ENCODE assay signal across 11 cellular contexts in the genomic region with DNA sequence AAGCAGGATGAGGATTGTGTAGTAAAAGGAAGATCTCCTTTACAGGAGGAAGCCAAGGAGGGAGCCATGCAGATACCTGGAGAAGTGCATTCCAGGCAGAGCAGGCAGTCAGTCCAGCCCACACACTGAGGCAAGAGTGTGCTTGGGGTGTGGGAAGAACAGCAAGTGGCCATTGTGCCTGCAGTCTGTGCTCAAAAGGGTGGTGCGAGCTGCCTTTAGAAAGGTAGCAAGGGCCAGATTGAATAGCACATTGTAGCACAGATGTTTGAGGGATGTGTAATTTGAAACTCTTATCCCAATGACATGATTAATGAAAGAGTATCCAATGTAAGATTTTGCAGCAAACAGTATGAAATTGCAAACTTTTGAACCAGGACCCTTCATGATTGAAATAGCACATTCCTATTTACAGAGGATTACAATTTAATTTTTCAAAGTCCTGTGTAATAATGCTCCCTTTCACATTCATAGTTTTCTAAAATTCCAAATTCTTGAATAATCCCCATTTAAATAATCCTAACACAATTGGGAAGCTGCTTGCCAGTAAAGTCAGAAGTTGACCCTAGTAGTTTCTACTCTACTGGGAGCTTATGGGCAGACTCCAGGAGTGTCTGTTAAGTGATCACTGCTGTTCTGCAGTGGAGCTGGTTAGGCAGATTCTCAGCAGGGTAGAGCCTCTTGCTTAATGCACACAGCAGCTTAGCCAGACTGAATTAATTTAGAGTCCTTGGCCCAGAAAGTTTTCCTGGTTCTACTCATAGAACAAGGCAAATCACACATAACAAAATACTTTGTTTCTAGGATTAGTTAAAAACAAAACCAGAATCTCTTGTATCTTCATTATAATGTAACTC.
DNase-seq lines count a peak whose midpoint lies in the region; ATAC-seq and TF ChIP-seq lines count a peak whose summit lies in the region.
"Had no signal": no experiment of that assay in that cellular context is flagged by ENCODE, and none has a peak within 500 bp of the region (broad histone marks: within the 10 kb centered on the region; RNA-seq: fewer than 3 reads in every experiment).

No MANE protein-coding gene starts in this region.

- H3K27me3 ChIP-seq in H7 (ENCODE audit: control insufficient read depth, insufficient read depth, low read length) (no peaks in the 10 kb centered on the region), psoas muscle (ENCODE audit: insufficient read depth in 3 of 3, low read length in 2 of 3) (no peaks in the 10 kb centered on the region)

- H3K36me3 ChIP-seq in H7 (replicated peaks; ENCODE audit: control insufficient read depth, insufficient read depth, low read length): no peaks in the 10 kb centered on the region
- H3K36me3 ChIP-seq in SK-N-MC (ENCODE audit: insufficient read depth, low read length): no peaks in the 10 kb centered on the region
- H3K36me3 ChIP-seq in psoas muscle (ENCODE audit: insufficient read depth in 1 of 2, low read depth in 1 of 2): peaks cover 0 to 8% of the 10 kb centered on the region in 2 donors

- no peak overlapping the region for H3K9ac ChIP-seq in SK-N-MC (ENCODE audit: insufficient read length)

- intact Hi-C loops in psoas muscle (cut with DNase I): no loop called here

- 45 to 64% (median 46%) methylated on average over 1 of the region's 1 CpG for WGBS in psoas muscle, 3 donors

- H3K9me3 ChIP-seq in SK-N-MC (ENCODE audit: low read depth, low read length) (no peaks in the 10 kb centered on the region), psoas muscle (no peaks in the 10 kb centered on the region)

- H3K4me3 ChIP-seq in H7 (ENCODE audit: insufficient read depth, low read depth, low read length) (no peak overlapping the region), SK-N-MC (peak overlapping the region; percentile 50), psoas muscle (no peak overlapping the region)
- H3K4me3 ChIP-seq: smooth muscle cell had no signal

- H3K27ac ChIP-seq in SK-N-MC (peak overlapping the region; percentile 62), psoas muscle (peak overlapping the region; percentile 54)
- H3K27ac ChIP-seq: HL-60 had no signal

- peak in 2 of 4 donors; percentile 40 to 46 for ATAC-seq in psoas muscle
- ATAC-seq in HG02852 (IDR thresholded peaks at IDR 0.05; ENCODE audit: unreplicated experiment): no peak

- peaks cover 48% of the 10 kb centered on the region for H3K4me1 ChIP-seq in psoas muscle

- peak; percentile 69 for DNase-seq in H7
- DNase-seq in SK-N-MC (ENCODE audit: low read depth, low spot score): no peak
- peak; percentile 93 for DNase-seq in fibroblast of gingiva (ENCODE audit: low read depth)
- DNase-seq in psoas muscle: no peak
- no peak for DNase-seq in activated T-cell treated with anti-CD3 and anti-CD28 coated beads, Interleukin-2, amount 50 U/mL, for 1 hour
- no peak for DNase-seq in 8988T
- DNase-seq: activated CD4-positive, alpha-beta T cell treated with anti-CD3 and anti-CD28 coated beads, Interleukin-2, amount 50 U/mL, for 4 hours; activated naive CD4-positive, alpha-beta T cell treated with anti-CD3 and anti-CD28 coated beads, Interleukin-2, amount 50 U/mL, for 16 hours had no signal

- TF ChIP-seq CTCF in psoas muscle (IDR thresholded peaks at IDR 0.05): no peak

Comparison
In these comparisons a context has a peak if more than half of its experiments do, and no peak if none do; other contexts are left out.
1. DNase-seq: peak in H7 (single experiment) and fibroblast of gingiva (single experiment); none in SK-N-MC (single experiment), psoas muscle (0 of 2), activated T-cell treated with anti-CD3 and anti-CD28 coated beads, Interleukin-2, amount 50 U/mL, for 1 hour (single experiment) and 8988T (single experiment).